Comparison of ENCODE assay signal across 8 cellular contexts in the genomic region with DNA sequence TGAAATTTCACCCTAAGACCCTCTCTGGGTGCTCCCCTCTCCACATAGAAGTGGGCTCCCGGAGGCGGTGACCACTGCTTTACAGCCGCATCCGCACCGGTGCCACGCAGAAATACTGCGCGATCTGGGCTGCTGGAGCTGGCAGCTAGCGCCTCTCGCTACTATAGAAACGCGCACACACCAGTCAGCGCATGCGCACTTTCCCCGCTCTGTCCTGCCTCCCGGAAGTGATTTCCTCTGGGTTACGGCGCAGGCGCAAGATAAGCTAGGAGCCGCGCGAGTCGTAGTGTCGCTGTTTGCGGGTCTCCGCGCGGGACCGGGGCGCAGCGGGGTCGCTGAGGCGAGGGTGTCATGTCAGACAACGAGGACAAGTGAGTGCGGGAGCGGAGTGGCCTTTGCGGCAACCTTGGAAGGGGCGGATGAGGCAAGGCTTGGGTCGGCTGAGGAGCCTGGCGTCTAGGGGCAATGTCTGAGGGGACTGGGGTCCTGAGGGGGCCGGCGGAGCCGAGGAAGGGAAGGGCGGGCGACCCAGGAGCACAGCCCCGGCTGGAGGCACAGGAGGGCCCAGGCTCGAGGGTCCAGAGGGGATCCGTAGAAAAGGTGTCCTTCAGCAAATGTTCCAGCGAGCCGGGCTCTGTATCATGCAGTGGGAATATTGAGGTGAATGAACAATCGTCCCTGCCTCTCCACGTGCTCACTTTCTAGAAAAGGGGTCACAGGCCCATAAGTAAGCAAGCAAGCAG. TPM values are rescaled to one million over a fixed set of nuclear protein-coding genes. Genes with fewer than 3 reads are reported as not detected.
DNase-seq lines count a peak whose midpoint lies in the region; TF ChIP-seq lines count a peak whose summit lies in the region.

TSS of gene C22orf23 (minus strand) at position 165 of the 743 bp plus-strand sequence. CDS start 452 bp downstream, outside the sequence.
TSS of gene POLR2F (plus strand) at position 263 of the 743 bp plus-strand sequence. CDS start at position 352, 89 bp downstream.

- H3K27me3 Mint-ChIP-seq in HFFc6 (ENCODE audit: insufficient read depth): peaks cover 5% of the 10 kb centered on the region; the same call in 1 of the 2 replicates

- H3K36me3 Mint-ChIP-seq in HFFc6 (ENCODE audit: low read depth): peaks cover 25% of the 10 kb centered on the region

- TF ChIP-seq CTCF in HFFc6 (IDR thresholded peaks at IDR 0.05) (no peak), NB4 (IDR thresholded peaks at IDR 0.05; ENCODE audit: low read depth, low read length) (no peak)

- H3K27ac Mint-ChIP-seq in HFFc6: peak within 1 kb of the TSS; percentile 90

- peak; percentile 67 for TF ChIP-seq POLR2A in NB4 (IDR thresholded peaks at IDR 0.05; ENCODE audit: extremely low read depth, insufficient read length)

- no peaks in the 10 kb centered on the region for H3K9me3 Mint-ChIP-seq in HFFc6

- H3K4me3 ChIP-seq in GM08714 (ENCODE audit: low read length): peak within 1 kb of the TSS; percentile 90
- H3K4me3 ChIP-seq in NB4 (ENCODE audit: low read depth, low read length): peak within 1 kb of the TSS; percentile 94

- peak within 1 kb of the TSS; percentile 98 for H3K4me3 Mint-ChIP-seq in HFFc6

- peaks cover 28% of the 10 kb centered on the region for H3K4me1 Mint-ChIP-seq in HFFc6 (ENCODE audit: low read depth)

- DNase-seq in HFFc6 (peak; percentile 93), NB4 (ENCODE audit: low read depth) (peak; percentile 92), SK-N-DZ (ENCODE audit: low spot score) (peak; percentile 95), globus pallidus (ENCODE audit: low spot score) (peak; percentile 92), non-pigmented ciliary epithelial cell (ENCODE audit: low read depth) (peak; percentile 71), superior temporal gyrus (ENCODE audit: extremely low spot score) (peak; percentile 99)
- peak; percentile 95 for DNase-seq in activated naive CD4-positive, alpha-beta T cell treated with anti-CD3 and anti-CD28 coated beads, Interleukin-2, amount 50 U/mL, for 16 hours

RNA-seq across cellular contexts. Expression of gene C22orf23, which starts in this region (rescaled TPM):
- under 1 TPM; 0.43 to 0.73 (median 0.54) TPM for total RNA-seq in HFFc6 (2021; fragmentation: NEBNext Ultra II Directional; extraction: Animal tissue kit (Norgen Biotek cat#: 25700))
- polyA plus RNA-seq in SK-N-DZ (2014; cell fraction: cytosol; rRNA removed): 1.5 and 3.6 TPM in 2 replicates
- 0.72 and 1.1 TPM in 2 replicates for polyA plus RNA-seq in SK-N-DZ (2014; cell fraction: nucleus; rRNA removed)

RNA-seq across cellular contexts. Expression of gene POLR2F, which starts in this region (rescaled TPM):
- total RNA-seq in HFFc6 (2021; fragmentation: NEBNext Ultra II Directional; extraction: Animal tissue kit (Norgen Biotek cat#: 25700)): 100 to 1,000 TPM in 4 of 6 experiments, 10 to 100 TPM in 2; 91.6 to 130 (median 107) TPM
- 66.7 and 87.1 TPM in 2 replicates for polyA plus RNA-seq in SK-N-DZ (2014; cell fraction: cytosol; rRNA removed)
- 71.7 and 106 TPM in 2 replicates for polyA plus RNA-seq in SK-N-DZ (2014; cell fraction: nucleus; rRNA removed)

Comparison
In these comparisons a context has a peak if more than half of its experiments do, and no peak if none do; other contexts are left out.
1. Peak in every context shown above with its lines: DNase-seq and H3K4me3 ChIP-seq.